1 cellular context compared by ENCODE assay signal in genomic region chr15:80152896-80153876, GRCh38.
A peak's percentile ranks its signal among the peaks of the same experiment; 100 is the strongest.
TF ChIP-seq lines count a peak whose summit lies in the region.

Gene FAH, plus strand, starts transcription at chr15:80152999. Its CDS starts 56 bp downstream, at chr15:80153055.

TF ChIP-seq in HepG2, 621 proteins besides CTCF, POLR2A, EP300 and RAD21 (continued from another document and continues in another):
- TF ChIP-seq ZNF800 (CRISPR knock-in tag; IDR thresholded peaks at IDR 0.05) (no peak), MED1 (CRISPR knock-in tag; IDR thresholded peaks at IDR 0.05) (no peak), GPBP1L1 (CRISPR knock-in tag; IDR thresholded peaks at IDR 0.05) (no peak), ZNF614 (CRISPR knock-in tag; IDR thresholded peaks at IDR 0.05; ENCODE audit: borderline replicate concordance) (no peak), THYN1 (CRISPR knock-in tag; IDR thresholded peaks at IDR 0.05; ENCODE audit: borderline replicate concordance, low read depth) (no peak), DMTF1 (CRISPR knock-in tag; IDR thresholded peaks at IDR 0.05) (no peak), ZNF256 (CRISPR knock-in tag; conservative IDR thresholded peaks at IDR 0.05) (no peak), SIN3B (IDR thresholded peaks at IDR 0.05; ENCODE audit: low read length) (no peak), MTA1 (CRISPR knock-in tag; IDR thresholded peaks at IDR 0.05; ENCODE audit: borderline replicate concordance) (peak; percentile 77; the same call in 1 of the 2 replicates), HMGA1 (CRISPR knock-in tag; conservative IDR thresholded peaks at IDR 0.05) (no peak), JUN (CRISPR knock-in tag; IDR thresholded peaks at IDR 0.05) (no peak), CAMTA2 (CRISPR knock-in tag; IDR thresholded peaks at IDR 0.05; ENCODE audit: borderline replicate concordance) (peak; percentile 79; the same call in 1 of the 2 replicates), ARNT2 (CRISPR knock-in tag; IDR thresholded peaks at IDR 0.05; ENCODE audit: low read depth) (peak; percentile 81), NFYC (CRISPR knock-in tag; IDR thresholded peaks at IDR 0.05) (no peak), RBM39 (IDR thresholded peaks at IDR 0.05; ENCODE audit: low read depth, low read length, poor library complexity, severe bottlenecking) (peak; percentile 40), IRF2 (CRISPR knock-in tag; IDR thresholded peaks at IDR 0.05) (no peak), TAF15 (IDR thresholded peaks at IDR 0.05; ENCODE audit: low read depth, low read length, poor library complexity, severe bottlenecking) (no peak), ATF7-NPFF (CRISPR knock-in tag; IDR thresholded peaks at IDR 0.05; ENCODE audit: low read depth) (peak; percentile 58; the same call in 1 of the 2 replicates), SNAI1 (CRISPR knock-in tag; IDR thresholded peaks at IDR 0.05; ENCODE audit: borderline replicate concordance) (0 out of 2 replicates have a peak, but pooled peaks have one; percentile 77), ZNF234 (CRISPR knock-in tag; conservative IDR thresholded peaks at IDR 0.05) (no peak), ZNF451 (CRISPR knock-in tag; IDR thresholded peaks at IDR 0.05) (no peak), ZNF709 (CRISPR knock-in tag; IDR thresholded peaks at IDR 0.05) (no peak), ZNF280B (CRISPR knock-in tag; IDR thresholded peaks at IDR 0.05; ENCODE audit: borderline replicate concordance) (no peak), ZBTB38 (CRISPR knock-in tag; IDR thresholded peaks at IDR 0.05) (peak; percentile 65), SSRP1 (CRISPR knock-in tag; IDR thresholded peaks at IDR 0.05) (no peak), HOMEZ (CRISPR knock-in tag; IDR thresholded peaks at IDR 0.05; ENCODE audit: low read depth) (no peak), KDM3A (CRISPR knock-in tag; IDR thresholded peaks at IDR 0.05; ENCODE audit: low read depth) (no peak), ZNF569 (CRISPR knock-in tag; IDR thresholded peaks at IDR 0.05; ENCODE audit: borderline replicate concordance) (no peak), SRF (IDR thresholded peaks at IDR 0.05; ENCODE audit: low read depth, low read length) (no peak), NCOA1 (CRISPR knock-in tag; IDR thresholded peaks at IDR 0.05) (no peak), PAF1 (CRISPR knock-in tag; IDR thresholded peaks at IDR 0.05) (no peak), ADNP (CRISPR knock-in tag; IDR thresholded peaks at IDR 0.05) (no peak), ZNF138 (CRISPR knock-in tag; IDR thresholded peaks at IDR 0.05; ENCODE audit: low read depth) (no peak), SAP130 (CRISPR knock-in tag; IDR thresholded peaks at IDR 0.05; ENCODE audit: low read depth) (peak; percentile 71), KAT2B (IDR thresholded peaks at IDR 0.05; ENCODE audit: borderline replicate concordance, low read depth, low read length) (no peak), JUNB (CRISPR knock-in tag; IDR thresholded peaks at IDR 0.05; ENCODE audit: borderline replicate concordance) (no peak), ZNF24 (IDR thresholded peaks at IDR 0.05) (no peak), ZFP1 (CRISPR knock-in tag; IDR thresholded peaks at IDR 0.05) (no peak), CHD2 (IDR thresholded peaks at IDR 0.05; ENCODE audit: low read depth, low read length) (no peak), ZNF317 (CRISPR knock-in tag; IDR thresholded peaks at IDR 0.05) (0 out of 2 replicates have a peak, but pooled peaks have one; percentile 56), ZHX2 (IDR thresholded peaks at IDR 0.05; ENCODE audit: low read depth) (no peak), ZHX2 (CRISPR knock-in tag; IDR thresholded peaks at IDR 0.05; ENCODE audit: borderline replicate concordance) (no peak), ZNF878 (CRISPR knock-in tag; IDR thresholded peaks at IDR 0.05) (no peak), HNF4G (IDR thresholded peaks at IDR 0.05; ENCODE audit: borderline replicate concordance, low read depth, low read length) (peak; percentile 26; the same call in 1 of the 2 replicates), HNF4G (CRISPR knock-in tag; IDR thresholded peaks at IDR 0.05; ENCODE audit: borderline replicate concordance, low read depth) (no peak), HMGXB3 (CRISPR knock-in tag; IDR thresholded peaks at IDR 0.05; ENCODE audit: borderline replicate concordance) (no peak)
